In the genomic region with DNA sequence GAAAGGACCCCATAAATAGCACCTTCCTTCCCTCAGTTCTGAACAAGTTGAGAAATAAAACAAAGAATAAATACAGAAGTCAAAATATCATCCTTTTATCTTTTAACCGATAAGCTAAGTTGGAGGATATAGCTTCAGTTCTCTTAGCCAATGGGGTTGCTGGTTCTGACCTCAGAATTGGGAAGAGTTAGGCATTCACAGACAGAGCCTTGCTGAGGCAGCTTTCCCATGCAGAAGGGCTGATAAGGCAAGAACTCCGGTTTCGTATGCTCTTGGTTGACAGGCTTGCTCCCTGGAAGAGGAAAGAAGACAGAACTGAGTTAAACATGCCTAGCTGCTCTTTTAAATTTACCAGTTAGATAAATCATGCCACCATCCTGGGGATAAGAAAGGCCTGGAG, we compare ENCODE assay signal across 1 cellular context.
TF ChIP-seq lines count a peak whose summit lies in the region.

No MANE protein-coding gene starts in this region.

TF ChIP-seq in H1, 55 proteins besides CTCF, POLR2A, EP300 and RAD21:
- TF ChIP-seq, protein P1, sequence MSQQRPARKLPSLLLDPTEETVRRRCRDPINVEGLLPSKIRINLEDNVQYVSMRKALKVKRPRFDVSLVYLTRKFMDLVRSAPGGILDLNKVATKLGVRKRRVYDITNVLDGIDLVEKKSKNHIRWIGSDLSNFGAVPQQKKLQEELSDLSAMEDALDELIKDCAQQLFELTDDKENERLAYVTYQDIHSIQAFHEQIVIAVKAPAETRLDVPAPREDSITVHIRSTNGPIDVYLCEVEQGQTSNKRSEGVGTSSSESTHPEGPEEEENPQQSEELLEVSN (IDR thresholded peaks at IDR 0.05): no peak
- TF ChIP-seq GABPA (IDR thresholded peaks at IDR 0.05; ENCODE audit: borderline replicate concordance, insufficient read depth, low read length): no peak
- no peak for TF ChIP-seq NANOG (IDR thresholded peaks at IDR 0.05; ENCODE audit: insufficient read depth, low read depth, low read length, poor library complexity, severe bottlenecking)
- TF ChIP-seq POU5F1 (IDR thresholded peaks at IDR 0.05; ENCODE audit: low read depth, low read length): no peak
- no peak for TF ChIP-seq RFX5 (IDR thresholded peaks at IDR 0.05; ENCODE audit: borderline replicate concordance, low read depth, low read length)
- TF ChIP-seq CHD1 (IDR thresholded peaks at IDR 0.05; ENCODE audit: low read depth, low read length): no peak
- TF ChIP-seq FOSL1 (IDR thresholded peaks at IDR 0.05; ENCODE audit: insufficient read depth, low read depth, low read length): no peak
- TF ChIP-seq BCL11A (IDR thresholded peaks at IDR 0.05; ENCODE audit: low read depth in 2 of 2, low read length in 2 of 2): no peak
- TF ChIP-seq CTBP2 (IDR thresholded peaks at IDR 0.05; ENCODE audit: borderline replicate concordance, insufficient read depth, insufficient read length, low read length): no peak
- TF ChIP-seq SIN3A (conservative IDR thresholded peaks at IDR 0.05 in 1 of 2, IDR thresholded peaks at IDR 0.05 in 1 of 2; ENCODE audit: low read depth in 1 of 2, low read length in 2 of 2): no peak
- no peak for TF ChIP-seq ZNF274 (IDR thresholded peaks at IDR 0.05; ENCODE audit: borderline replicate concordance, extremely low read depth, low read length)
- no peak for TF ChIP-seq SIRT6 (IDR thresholded peaks at IDR 0.05; ENCODE audit: low read length)
- TF ChIP-seq KDM5A (IDR thresholded peaks at IDR 0.05; ENCODE audit: low read length): no peak
- no peak for TF ChIP-seq BACH1 (IDR thresholded peaks at IDR 0.05; ENCODE audit: low read length)
